ENCODE assay signal across 11 cellular contexts in the genomic region with DNA sequence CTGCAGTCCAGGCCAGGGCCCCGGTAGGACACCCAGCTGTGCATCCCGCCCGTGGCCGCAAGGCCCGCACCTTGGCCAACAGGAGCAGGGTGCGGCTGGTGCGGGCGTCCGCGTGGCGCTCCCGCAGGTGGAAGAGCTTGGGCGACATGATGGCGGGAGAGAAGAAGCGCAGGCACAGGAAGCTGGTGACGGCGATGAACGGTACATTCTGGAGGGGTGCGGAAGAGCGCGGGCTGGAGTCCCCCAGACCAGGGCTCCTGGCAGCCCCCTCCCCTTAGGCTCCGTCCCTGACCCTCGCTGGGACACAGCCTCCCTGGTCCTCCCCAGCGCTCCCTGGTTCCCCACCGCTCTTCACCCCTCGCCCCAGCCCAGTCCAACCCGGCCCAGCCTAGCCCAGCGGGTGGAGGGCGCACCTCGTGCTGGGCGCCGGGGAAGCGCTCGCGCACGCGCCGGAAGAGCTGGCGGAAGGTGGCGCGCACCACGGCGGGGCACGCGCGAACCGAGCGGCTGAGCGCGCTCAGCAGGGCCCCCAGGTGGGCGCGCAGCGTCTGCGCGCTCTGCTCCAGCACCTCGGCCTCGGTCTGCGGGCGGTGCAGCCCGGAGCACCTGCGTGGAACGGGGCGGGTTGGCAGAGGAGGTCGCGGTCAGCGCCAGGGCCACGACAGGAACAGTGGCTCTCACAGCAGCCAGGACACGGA. TPM values are rescaled to one million over a fixed set of nuclear protein-coding genes. Genes with fewer than 3 reads are reported as not detected.
DNase-seq lines count a peak whose midpoint lies in the region; ATAC-seq and TF ChIP-seq lines count a peak whose summit lies in the region.
"Not testable (repeated sequence)": the region's sequence is repeated elsewhere in the genome, so short reads cannot be mapped to it uniquely, and the experiment has no call there.
"Had no signal": no experiment of that assay in that cellular context is flagged by ENCODE, and none has a peak within 500 bp of the region (broad histone marks: within the 10 kb centered on the region; RNA-seq: fewer than 3 reads in every experiment).

No MANE protein-coding gene starts in this region.

- CTCF ChIA-PET in activated CD8-positive, alpha-beta T cell treated with anti-CD3 and anti-CD28 coated beads for 36 hours (lab: Charles Lee): not testable (repeated sequence)

- intact Hi-C loops in activated CD8-positive, alpha-beta T cell treated with anti-CD3 and anti-CD28 coated beads for 36 hours (cut with micrococcal nuclease); left ventricle myocardium superior (cut with micrococcal nuclease): not testable (repeated sequence)

- H3K4me1 Mint-ChIP-seq in activated CD8-positive, alpha-beta T cell treated with anti-CD3 and anti-CD28 coated beads for 36 hours (ENCODE audit: low read depth): not testable (repeated sequence)

- H3K27me3 Mint-ChIP-seq in activated CD8-positive, alpha-beta T cell treated with anti-CD3 and anti-CD28 coated beads for 36 hours: not testable (repeated sequence)

- not testable (repeated sequence) for H3K9me3 Mint-ChIP-seq in activated CD8-positive, alpha-beta T cell treated with anti-CD3 and anti-CD28 coated beads for 36 hours

- not testable (repeated sequence) for H3K4me3 Mint-ChIP-seq in activated CD8-positive, alpha-beta T cell treated with anti-CD3 and anti-CD28 coated beads for 36 hours

- not testable (repeated sequence) for H3K27ac Mint-ChIP-seq in activated CD8-positive, alpha-beta T cell treated with anti-CD3 and anti-CD28 coated beads for 36 hours

- TF ChIP-seq CTCF in activated CD8-positive, alpha-beta T cell treated with anti-CD3 and anti-CD28 coated beads for 36 hours (IDR thresholded peaks at IDR 0.05): not testable (repeated sequence)

- not testable (repeated sequence) for DNase-seq in activated CD8-positive, alpha-beta T cell treated with anti-CD3 and anti-CD28 coated beads for 36 hours; left ventricle myocardium superior; stimulated activated naive CD8-positive, alpha-beta T cell treated with anti-CD3 and anti-CD28 coated beads, Interleukin-15, Interleukin-2, amounts not matched to agents 100 U/mL and 50 U/mL, for 24 hours

- ATAC-seq in GM18517 (IDR thresholded peaks at IDR 0.05; ENCODE audit: unreplicated experiment) (peak; percentile 62), GM19452 (IDR thresholded peaks at IDR 0.05; ENCODE audit: unreplicated experiment) (peak; percentile 66), GM21825 (IDR thresholded peaks at IDR 0.05; ENCODE audit: unreplicated experiment) (peak; percentile 62), HG03025 (IDR thresholded peaks at IDR 0.05; ENCODE audit: low FRiP score, unreplicated experiment) (peak; percentile 50), HG03442 (IDR thresholded peaks at IDR 0.05; ENCODE audit: unreplicated experiment) (peak; percentile 49), left ventricle myocardium superior (peak; percentile 60)
- peak; percentile 66 for ATAC-seq in activated CD8-positive, alpha-beta T cell treated with anti-CD3 and anti-CD28 coated beads for 36 hours
- ATAC-seq in stimulated activated naive CD8-positive, alpha-beta T cell treated with anti-CD3 and anti-CD28 coated beads, Interleukin-15, Interleukin-2, amounts not matched to agents 100 U/mL and 50 U/mL, for 24 hours: peak; percentile 67

- not testable (repeated sequence) for H3K36me3 Mint-ChIP-seq in activated CD8-positive, alpha-beta T cell treated with anti-CD3 and anti-CD28 coated beads for 36 hours (ENCODE audit: low read depth)

- POLR2A ChIA-PET in activated CD8-positive, alpha-beta T cell treated with anti-CD3 and anti-CD28 coated beads for 36 hours (lab: Charles Lee): not testable (repeated sequence)

RNA-seq across cellular contexts. Expression of gene POLR2J3, which starts 21.4 kb away (rescaled TPM):
- 10 to 100 TPM; 38.0 to 40.5 TPM for total RNA-seq in activated CD8-positive, alpha-beta T cell treated with anti-CD3 and anti-CD28 coated beads for 36 hours
- total RNA-seq in left ventricle myocardium superior: 11.1 TPM

RNA-seq across cellular contexts. Expression of gene RASA4, which starts 22.8 kb away (rescaled TPM):
- 10 to 100 TPM; 92.6 to 95.1 TPM for total RNA-seq in activated CD8-positive, alpha-beta T cell treated with anti-CD3 and anti-CD28 coated beads for 36 hours
- total RNA-seq in left ventricle myocardium superior: 20.2 TPM

RNA-seq across cellular contexts. Expression of gene SPDYE2, which starts 42.8 kb away (rescaled TPM):
- total RNA-seq in activated CD8-positive, alpha-beta T cell treated with anti-CD3 and anti-CD28 coated beads for 36 hours: not detected
- total RNA-seq in left ventricle myocardium superior: not detected
- total RNA-seq: glomerular endothelial cell, mesenteric fat pad, RPMI7951 had no signal

RNA-seq across cellular contexts. Expression of gene UPK3BL1, which starts 48.8 kb away (rescaled TPM):
- 10 to 100 TPM; 23.8 to 27.8 TPM for total RNA-seq in activated CD8-positive, alpha-beta T cell treated with anti-CD3 and anti-CD28 coated beads for 36 hours
- total RNA-seq in left ventricle myocardium superior: 13.0 TPM

RNA-seq across cellular contexts. Expression of gene UPK3BL2, which starts 50.3 kb away (rescaled TPM):
- 10 to 100 TPM; 21.4 to 22.3 TPM for total RNA-seq in activated CD8-positive, alpha-beta T cell treated with anti-CD3 and anti-CD28 coated beads for 36 hours
- total RNA-seq in left ventricle myocardium superior: 2.9 TPM
- total RNA-seq: RPMI7951 had no signal
